17 cellular contexts compared by ENCODE assay signal in the genomic region with DNA sequence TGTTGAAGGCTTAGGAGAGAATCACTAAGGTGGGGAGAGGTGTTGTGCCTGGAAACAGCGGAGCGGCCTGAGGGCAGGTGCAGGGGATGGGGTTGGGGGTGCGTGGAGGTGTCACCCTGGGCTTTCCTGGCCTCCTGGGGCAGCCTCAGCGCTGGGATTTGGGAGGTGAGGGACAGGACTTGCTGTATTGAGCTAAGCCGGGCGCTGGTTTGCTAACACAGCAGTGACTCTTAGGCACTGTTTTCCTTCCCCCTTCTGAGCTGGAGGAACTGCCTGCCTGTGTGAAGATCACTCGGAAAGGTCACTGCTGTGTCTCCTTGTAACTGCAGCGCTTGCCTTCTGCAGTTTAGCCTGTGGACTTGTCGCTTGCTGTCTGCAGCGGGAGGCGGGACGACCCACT. TPM values are rescaled to one million over a fixed set of nuclear protein-coding genes. Genes with fewer than 3 reads are reported as not detected.
A peak's percentile ranks its signal among the peaks of the same experiment; 100 is the strongest.
DNase-seq lines count a peak whose midpoint lies in the region; ATAC-seq, FAIRE-seq and TF ChIP-seq lines count a peak whose summit lies in the region.
"Had no signal": no experiment of that assay in that cellular context is flagged by ENCODE, and none has a peak within 500 bp of the region (broad histone marks: within the 10 kb centered on the region; RNA-seq: fewer than 3 reads in every experiment).

No MANE protein-coding gene starts in this region.

- no peak overlapping the region for H3K9ac ChIP-seq in HepG2 (ENCODE audit: insufficient read depth, low read depth, low read length)
- H3K9ac ChIP-seq: BLaER1 treated with 17β-estradiol and CSF1 and Interleukin-3, amounts not matched to agents 10 nM and 100 nM had no signal

- no peak for TF ChIP-seq CTCF in right lobe of liver (IDR thresholded peaks at IDR 0.05)
- no peak for TF ChIP-seq CTCF in HepG2 (CRISPR knock-in tag; IDR thresholded peaks at IDR 0.05)
- no peak for TF ChIP-seq CTCF in spleen (IDR thresholded peaks at IDR 0.05 in 8 of 11, conservative IDR thresholded peaks at IDR 0.05 in 3 of 11)

- 86% methylated on average over 4 of the region's 12 CpGs for WGBS in right lobe of liver (ENCODE audit: insufficient coverage, low coverage, low lambda C conversion rate, missing lambda C conversion rate)
- 93% methylated on average over 5 of the region's 12 CpGs for WGBS in HepG2 (ENCODE audit: low lambda C conversion rate)
- 84 to 97% (median 89%) methylated on average over 12 of the region's 12 CpGs for WGBS in spleen, 5 donors

- no peak for TF ChIP-seq EP300 in HepG2 (IDR thresholded peaks at IDR 0.05; ENCODE audit: low read depth in 2 of 2, low read length in 2 of 2)
- no peak for TF ChIP-seq EP300 in HepG2 (CRISPR knock-in tag; IDR thresholded peaks at IDR 0.05; ENCODE audit: borderline replicate concordance)

- H3K9me3 ChIP-seq in right lobe of liver (no peaks in the 10 kb centered on the region), HepG2 (ENCODE audit: low read length) (no peaks in the 10 kb centered on the region), spleen (no peaks in the 10 kb centered on the region)
- H3K9me3 ChIP-seq: BLaER1 treated with 17β-estradiol and CSF1 and Interleukin-3, amounts not matched to agents 10 nM and 100 nM had no signal

- H3K4me3 ChIP-seq in right lobe of liver (no peak overlapping the region), HepG2 (replicated peaks in 1 of 3; ENCODE audit: insufficient read depth in 1 of 3, low read depth in 2 of 3, low read length in 3 of 3) (no peak overlapping the region), spleen (no peak overlapping the region)
- H3K4me3 ChIP-seq: BLaER1 treated with 17β-estradiol and CSF1 and Interleukin-3, amounts not matched to agents 10 nM and 100 nM had no signal

- in situ Hi-C loops in HepG2 (cut with HindIII; ENCODE audit: extremely low pct_ligation_motif_present, low pct_unique_long_range_greater_than_20kb): no loop called here

- no peaks in the 10 kb centered on the region for H3K79me2 ChIP-seq in HepG2 (ENCODE audit: insufficient read depth, low read length)

- no TSS peak for BruUV-seq in HepG2 (replicated peaks; lab: Mats Ljungman, UMichigan)

- CTCF ChIA-PET in HepG2 (lab: Yijun Ruan, JAX; ENCODE audit: low intra/inter-chr PET ratio, low total read pairs): no interaction called here

- no peak overlapping the region for H2AFZ ChIP-seq in HepG2 (ENCODE audit: low read length)

- no peak overlapping the region for H3K27ac ChIP-seq in right lobe of liver
- H3K27ac ChIP-seq in HepG2 (ENCODE audit: extremely low read length, insufficient read depth, low read length): no peak overlapping the region
- H3K27ac ChIP-seq in spleen: peak overlapping the region in 1 of 8 donors; percentile 34
- H3K27ac ChIP-seq: BLaER1 treated with 17β-estradiol and CSF1 and Interleukin-3, amounts not matched to agents 10 nM and 100 nM; HL-60 had no signal

- H3K27me3 ChIP-seq in right lobe of liver (no peaks in the 10 kb centered on the region), HepG2 (ENCODE audit: control insufficient read depth in 1 of 2, insufficient read depth in 2 of 2, low read length in 2 of 2) (no peaks in the 10 kb centered on the region), spleen (replicated peaks in 1 of 7) (no peaks in the 10 kb centered on the region)
- H3K27me3 ChIP-seq: BLaER1 treated with 17β-estradiol and CSF1 and Interleukin-3, amounts not matched to agents 10 nM and 100 nM had no signal

- H3K4me1 ChIP-seq in right lobe of liver: no peaks in the 10 kb centered on the region
- 0 out of 2 replicates have a peak, but pooled peaks cover 1% of the 10 kb centered on the region for H3K4me1 ChIP-seq in HepG2 (ENCODE audit: insufficient read depth, low read length)
- no peaks in the 10 kb centered on the region for H3K4me1 ChIP-seq in spleen

- DNase-seq in right lobe of liver (no peak), HepG2 (ENCODE audit: low spot score) (no peak), left lobe of liver (ENCODE audit: low spot score) (no peak), spleen (peak; percentile 68)
- DNase-seq in activated effector memory CD4-positive, alpha-beta T cell treated with Interleukin-2 at 50 U/mL for 16 hours: no peak
- DNase-seq: Calu3; CD8-positive, alpha-beta T cell; DND-41; EL; HCEC 1CT; IMR-90 had no signal

- no peak for FAIRE-seq in HepG2 (lab: Jason Lieb, UNC)
- FAIRE-seq: GM12891, GM19239, H1 had no signal

- H3K36me3 ChIP-seq in right lobe of liver (no peaks in the 10 kb centered on the region), HepG2 (replicated peaks in 1 of 2; ENCODE audit: control insufficient read depth in 1 of 2, insufficient read depth in 2 of 2, low read length in 2 of 2) (peaks cover 6 to 36% of the 10 kb centered on the region in 2 experiments; a peak in 4 of 5 replicates), spleen (peaks cover 0 to 39% (median 2%) of the 10 kb centered on the region in 6 donors)

- ATAC-seq in right lobe of liver (peak; percentile 28 to 70 (median 42)), HepG2 (no peak), left lobe of liver (peak; percentile 44), HG02981 (IDR thresholded peaks at IDR 0.05; ENCODE audit: unreplicated experiment) (no peak)
- ATAC-seq: CD8-positive, alpha-beta T cell had no signal

- no peak for TF ChIP-seq RAD21 in HepG2 (CRISPR knock-in tag; IDR thresholded peaks at IDR 0.05)

- TF ChIP-seq POLR2A in right lobe of liver (IDR thresholded peaks at IDR 0.05) (no peak), HepG2 (IDR thresholded peaks at IDR 0.05; ENCODE audit: insufficient read depth in 1 of 2, low read depth in 2 of 2, low read length in 2 of 2) (no peak), spleen (IDR thresholded peaks at IDR 0.05) (no peak)

- no peak overlapping the region for H3K4me2 ChIP-seq in HepG2 (ENCODE audit: low read depth, low read length)

- intact Hi-C loops in right lobe of liver (cut with DNase I) (no loop called here), HepG2 (cut with micrococcal nuclease; ENCODE audit: unreplicated experiment) (no loop called here), spleen (cut with DNase I; ENCODE audit: low total_unique reads) (no loop called here)

- POLR2A ChIA-PET in HepG2 (lab: Yijun Ruan, JAX): no interaction called here

- no peaks in the 10 kb centered on the region for H4K20me1 ChIP-seq in HepG2 (ENCODE audit: insufficient read depth, low read length)

RNA-seq across cellular contexts. Expression of gene PRELID3A, which starts 21.2 kb away (rescaled TPM):
- total RNA-seq in right lobe of liver (under 1 TPM in 4 of 6 experiments, not detected in 2; 0.19 to 0.62 (median 0.32) TPM), HepG2 (2016; rRNA removed; fragmentation: Illumina TruSeq; extraction: Trizol) (5.5 and 11.0 TPM in 2 replicates), left lobe of liver (0.18 TPM), spleen (1 to 10 TPM; 2.4 to 5.1 (median 3.5) TPM)
- total RNA-seq in HepG2 (2016; cell fraction: cytosol; rRNA removed; fragmentation: Illumina TruSeq; extraction: Trizol; ENCODE audit: low read depth): 3.0 and 3.2 TPM in 2 replicates
- total RNA-seq in HepG2 (2016; cell fraction: insoluble cytoplasmic fraction; rRNA removed; fragmentation: Illumina TruSeq; extraction: Trizol): 4.3 and 10.9 TPM in 2 replicates
- total RNA-seq in HepG2 (2016; cell fraction: membrane; rRNA removed; fragmentation: Illumina TruSeq; extraction: Trizol): 3.0 and 4.4 TPM in 2 replicates
- 12.6 and 13.7 TPM in 2 replicates for total RNA-seq in HepG2 (2016; cell fraction: nucleus; rRNA removed; fragmentation: Illumina TruSeq; extraction: Trizol)
- polyA plus RNA-seq in HepG2 (2011; rRNA removed) (7.2 and 10.3 TPM in 2 replicates), spleen (1 to 10 TPM in 2 of 3 donors, under 1 TPM in 1; 0.93 to 2.0 (median 1.1) TPM)
- 4.0 and 6.0 TPM in 2 replicates for polyA plus RNA-seq in HepG2 (2011; cell fraction: cytosol; rRNA removed)
- 61.8 and 73.7 TPM in 2 replicates for polyA plus RNA-seq in HepG2 (2011; cell fraction: nucleus; rRNA removed)
- polyA plus RNA-seq in HepG2 (2012): 6.1 and 8.3 TPM in 2 replicates
- polyA plus RNA-seq in HepG2 (2016; cell fraction: cytosol; fragmentation: Illumina TruSeq; extraction: Trizol; ENCODE audit: low read depth): 1.6 and 1.7 TPM in 2 replicates
- polyA plus RNA-seq in HepG2 (2016; cell fraction: insoluble cytoplasmic fraction; fragmentation: Illumina TruSeq; extraction: Trizol; ENCODE audit: low read depth): 5.9 and 7.6 TPM in 2 replicates
- 2.1 and 2.3 TPM in 2 replicates for polyA plus RNA-seq in HepG2 (2016; cell fraction: membrane; fragmentation: Illumina TruSeq; extraction: Trizol; ENCODE audit: low read depth)
- polyA plus RNA-seq in HepG2 (2016; cell fraction: nucleus; fragmentation: Illumina TruSeq; extraction: Trizol; ENCODE audit: insufficient read depth, low read depth): 42.6 and 45.2 TPM in 2 replicates
- polyA minus RNA-seq in HepG2 (2011; rRNA and poly(A)+ RNA removed; ENCODE audit: low replicate concordance): 1.4 and 2.5 TPM in 2 replicates
- polyA minus RNA-seq in HepG2 (2011; cell fraction: cytosol; rRNA and poly(A)+ RNA removed): 0.99 and 2.6 TPM in 2 replicates
- polyA minus RNA-seq in HepG2 (2011; cell fraction: nucleus; rRNA and poly(A)+ RNA removed): 10.0 and 13.9 TPM in 2 replicates

RNA-seq across cellular contexts. Expression of gene AFG3L2, which starts 51.9 kb away (rescaled TPM):
- 10 to 100 TPM; 30.2 to 47.7 (median 36.3) TPM for total RNA-seq in right lobe of liver
- 86.3 and 86.9 TPM in 2 replicates for total RNA-seq in HepG2 (2016; rRNA removed; fragmentation: Illumina TruSeq; extraction: Trizol)
- 29.3 and 39.0 TPM in 2 replicates for total RNA-seq in HepG2 (2016; cell fraction: cytosol; rRNA removed; fragmentation: Illumina TruSeq; extraction: Trizol; ENCODE audit: low read depth)
- total RNA-seq in HepG2 (2016; cell fraction: insoluble cytoplasmic fraction; rRNA removed; fragmentation: Illumina TruSeq; extraction: Trizol): 85.3 and 86.3 TPM in 2 replicates
- 30.7 and 35.0 TPM in 2 replicates for total RNA-seq in HepG2 (2016; cell fraction: membrane; rRNA removed; fragmentation: Illumina TruSeq; extraction: Trizol)
- total RNA-seq in HepG2 (2016; cell fraction: nucleus; rRNA removed; fragmentation: Illumina TruSeq; extraction: Trizol): 64.9 and 72.6 TPM in 2 replicates
- polyA plus RNA-seq in HepG2 (2011; rRNA removed): 26.2 and 28.6 TPM in 2 replicates
- 22.4 and 28.3 TPM in 2 replicates for polyA plus RNA-seq in HepG2 (2011; cell fraction: cytosol; rRNA removed)
- 14.9 and 16.4 TPM in 2 replicates for polyA plus RNA-seq in HepG2 (2011; cell fraction: nucleus; rRNA removed)
- 42.2 and 47.5 TPM in 2 replicates for polyA plus RNA-seq in HepG2 (2012)
- polyA plus RNA-seq in HepG2 (2016; cell fraction: cytosol; fragmentation: Illumina TruSeq; extraction: Trizol; ENCODE audit: low read depth): 5.9 and 6.1 TPM in 2 replicates
- polyA plus RNA-seq in HepG2 (2016; cell fraction: insoluble cytoplasmic fraction; fragmentation: Illumina TruSeq; extraction: Trizol; ENCODE audit: low read depth): 66.5 and 67.7 TPM in 2 replicates
- polyA plus RNA-seq in HepG2 (2016; cell fraction: membrane; fragmentation: Illumina TruSeq; extraction: Trizol; ENCODE audit: low read depth): 12.3 and 14.9 TPM in 2 replicates
- 57.2 and 57.6 TPM in 2 replicates for polyA plus RNA-seq in HepG2 (2016; cell fraction: nucleus; fragmentation: Illumina TruSeq; extraction: Trizol; ENCODE audit: insufficient read depth, low read depth)
- polyA minus RNA-seq in HepG2 (2011; rRNA and poly(A)+ RNA removed; ENCODE audit: low replicate concordance): 26.7 and 36.0 TPM in 2 replicates
- 28.5 and 36.9 TPM in 2 replicates for polyA minus RNA-seq in HepG2 (2011; cell fraction: cytosol; rRNA and poly(A)+ RNA removed)
- polyA minus RNA-seq in HepG2 (2011; cell fraction: nucleus; rRNA and poly(A)+ RNA removed): 48.8 and 49.7 TPM in 2 replicates
- 34.6 TPM for total RNA-seq in left lobe of liver
- total RNA-seq in spleen: 10 to 100 TPM; 28.5 to 42.4 (median 35.8) TPM
- polyA plus RNA-seq in spleen: 10 to 100 TPM; 16.0 to 22.2 (median 17.3) TPM

Comparison
In these comparisons a context has a peak if more than half of its experiments do, and no peak if none do; other contexts are left out.
1. ATAC-seq: peak in right lobe of liver (4 of 4) and left lobe of liver (single experiment); none in HepG2 (single experiment) and HG02981 (single experiment).